In genomic region chr18:48806551-48807261, GRCh38 we compare ENCODE assay signal across 1 cellular context.
TF ChIP-seq lines count a peak whose summit lies in the region.

No MANE protein-coding gene starts in this region.

TF ChIP-seq in GM23338, 12 proteins besides CTCF, POLR2A, EP300 and RAD21 (continued from another document):
- TF ChIP-seq ZNF462 (CRISPR knock-in tag; IDR thresholded peaks at IDR 0.05) (no peak), JUNB (IDR thresholded peaks at IDR 0.05; ENCODE audit: unreplicated experiment) (no peak), STAT1 (IDR thresholded peaks at IDR 0.05; ENCODE audit: unreplicated experiment) (no peak), ZNF114 (CRISPR knock-in tag; IDR thresholded peaks at IDR 0.05) (no peak), EZH2phosphoT487 (IDR thresholded peaks at IDR 0.05; ENCODE audit: unreplicated experiment) (no peak), POLR2AphosphoS5 (IDR thresholded peaks at IDR 0.05; ENCODE audit: low read depth) (no peak)
